8 cellular contexts compared by ENCODE assay signal in genomic region chr6:163414117-163414366, GRCh38. TPM values are rescaled to one million over a fixed set of nuclear protein-coding genes. Genes with fewer than 3 reads are reported as not detected.
DNase-seq lines count a peak whose midpoint lies in the region; ATAC-seq and TF ChIP-seq lines count a peak whose summit lies in the region.

No MANE protein-coding gene starts in this region.

- H3K9ac ChIP-seq in ES-I3 (ENCODE audit: low read depth, low read length): peak overlapping the region; percentile 98
- peak overlapping the region; percentile 59 for H3K9ac ChIP-seq in SK-N-MC (ENCODE audit: insufficient read length)

- H3K4me3 ChIP-seq in HEK293 (ENCODE audit: low read depth, low read length): peak overlapping the region; percentile 88
- H3K4me3 ChIP-seq in SK-N-MC: peak overlapping the region; percentile 92
- H3K4me3 ChIP-seq in gastrocnemius medialis: peak overlapping the region; percentile 76 to 89 (median 80)

- TF ChIP-seq CTCF in HEK293 (tag by site-specific recombination; IDR thresholded peaks at IDR 0.05) (no peak), foreskin keratinocyte (conservative IDR thresholded peaks at IDR 0.05) (no peak), gastrocnemius medialis (IDR thresholded peaks at IDR 0.05 in 4 of 5, conservative IDR thresholded peaks at IDR 0.05 in 1 of 5) (no peak)

- POLR2A ChIA-PET in HEK293 (lab: Yijun Ruan, JAX): no interaction called here

- no peak for ATAC-seq in foreskin keratinocyte
- ATAC-seq in gastrocnemius medialis: peak; percentile 28 to 29

- H3K4me1 ChIP-seq in ES-I3 (ENCODE audit: insufficient read depth, low read length) (peaks cover 14% of the 10 kb centered on the region), HEK293 (ENCODE audit: control insufficient read depth, insufficient read depth, low read length) (peaks cover 16% of the 10 kb centered on the region; the same call in 1 of the 2 replicates), foreskin keratinocyte (peaks cover 20% of the 10 kb centered on the region), gastrocnemius medialis (peaks cover 3 to 11% of the 10 kb centered on the region in 2 donors)

- DNase-seq in SK-N-MC (ENCODE audit: low read depth, low spot score) (no peak), foreskin keratinocyte (no peak), gastrocnemius medialis (no peak), NCI-H510A (lab: John Stamatoyannopoulos, UW) (no peak), ecto neural progenitor cell (ENCODE audit: low spot score) (no peak)
- no peak for DNase-seq in stimulated activated CD4-positive, alpha-beta T cell treated with anti-CD3 and anti-CD28 coated beads, Interleukin-2, amount 100 ng/mL, for 48 hours

- no peak for TF ChIP-seq POLR2A in gastrocnemius medialis (IDR thresholded peaks at IDR 0.05)

- CTCF ChIA-PET in HEK293 (lab: Yijun Ruan, JAX): no interaction called here

- peak overlapping the region; percentile 96 for H3K27ac ChIP-seq in HEK293 (ENCODE audit: extremely low read depth, low read depth, low read length)
- peak overlapping the region; percentile 89 for H3K27ac ChIP-seq in SK-N-MC
- peak overlapping the region; percentile 77 for H3K27ac ChIP-seq in foreskin keratinocyte
- peak overlapping the region; percentile 96 to 99 (median 99) for H3K27ac ChIP-seq in gastrocnemius medialis

- intact Hi-C loops in gastrocnemius medialis (cut with DNase I; ENCODE audit: low total_unique reads): loop anchor here (2.0 to 10.0 kb wide), 4 partner anchors 551 to 1511 kb away; partner anchors contain the start of genes PACRG and PRKN

- H3K9me3 ChIP-seq in ES-I3 (ENCODE audit: control insufficient read depth, insufficient read depth, low read length) (no peaks in the 10 kb centered on the region), HEK293 (ENCODE audit: control insufficient read depth, insufficient read depth, low read depth, low read length) (no peaks in the 10 kb centered on the region), SK-N-MC (ENCODE audit: low read depth, low read length) (no peaks in the 10 kb centered on the region), gastrocnemius medialis (no peaks in the 10 kb centered on the region)

- in situ Hi-C loops in gastrocnemius medialis (cut with MboI; ENCODE audit: low sequenced_read_pairs in 4 of 4): loop anchor here in 2 of 4 donors (5.0 to 25.0 kb wide), 3 partner anchors 77 to 1823 kb away; no protein-coding TSS in a partner anchor

- no peaks in the 10 kb centered on the region for H3K36me3 ChIP-seq in ES-I3 (ENCODE audit: insufficient read depth, low read length)
- H3K36me3 ChIP-seq in HEK293 (ENCODE audit: control insufficient read depth in 2 of 2, insufficient read depth in 1 of 2, low read length in 2 of 2): no peaks in the 10 kb centered on the region
- no peaks in the 10 kb centered on the region for H3K36me3 ChIP-seq in SK-N-MC (ENCODE audit: insufficient read depth, low read length)
- H3K36me3 ChIP-seq in gastrocnemius medialis: no peaks in the 10 kb centered on the region

- H3K27me3 ChIP-seq in foreskin keratinocyte: no peaks in the 10 kb centered on the region
- no peaks in the 10 kb centered on the region for H3K27me3 ChIP-seq in gastrocnemius medialis

TF ChIP-seq in HEK293, 187 proteins besides CTCF, POLR2A, EP300 and RAD21:
- TF ChIP-seq, protein P1, sequence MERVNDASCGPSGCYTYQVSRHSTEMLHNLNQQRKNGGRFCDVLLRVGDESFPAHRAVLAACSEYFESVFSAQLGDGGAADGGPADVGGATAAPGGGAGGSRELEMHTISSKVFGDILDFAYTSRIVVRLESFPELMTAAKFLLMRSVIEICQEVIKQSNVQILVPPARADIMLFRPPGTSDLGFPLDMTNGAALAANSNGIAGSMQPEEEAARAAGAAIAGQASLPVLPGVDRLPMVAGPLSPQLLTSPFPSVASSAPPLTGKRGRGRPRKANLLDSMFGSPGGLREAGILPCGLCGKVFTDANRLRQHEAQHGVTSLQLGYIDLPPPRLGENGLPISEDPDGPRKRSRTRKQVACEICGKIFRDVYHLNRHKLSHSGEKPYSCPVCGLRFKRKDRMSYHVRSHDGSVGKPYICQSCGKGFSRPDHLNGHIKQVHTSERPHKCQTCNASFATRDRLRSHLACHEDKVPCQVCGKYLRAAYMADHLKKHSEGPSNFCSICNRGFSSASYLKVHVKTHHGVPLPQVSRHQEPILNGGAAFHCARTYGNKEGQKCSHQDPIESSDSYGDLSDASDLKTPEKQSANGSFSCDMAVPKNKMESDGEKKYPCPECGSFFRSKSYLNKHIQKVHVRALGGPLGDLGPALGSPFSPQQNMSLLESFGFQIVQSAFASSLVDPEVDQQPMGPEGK (tag by site-specific recombination; IDR thresholded peaks at IDR 0.05): 0 out of 2 replicates have a peak, but pooled peaks have one; percentile 11
- TF ChIP-seq ZNF335 (tag by site-specific recombination; conservative IDR thresholded peaks at IDR 0.05) (peak; percentile 77), SCRT2 (tag by site-specific recombination; IDR thresholded peaks at IDR 0.05) (peak; percentile 76), ZNF785 (tag by site-specific recombination; IDR thresholded peaks at IDR 0.05) (no peak), ZBTB10 (tag by site-specific recombination; IDR thresholded peaks at IDR 0.05) (peak; percentile 50; the same call in 1 of the 2 replicates), KLF8 (tag by site-specific recombination; IDR thresholded peaks at IDR 0.05) (0 out of 2 replicates have a peak, but pooled peaks have one; percentile 26), ZEB2 (tag by site-specific recombination; IDR thresholded peaks at IDR 0.05) (0 out of 2 replicates have a peak, but pooled peaks have one; percentile 46), ZNF133 (tag by site-specific recombination; IDR thresholded peaks at IDR 0.05) (no peak)

RNA-seq across cellular contexts. Expression of gene QKI, which starts 0.5 kb away (rescaled TPM):
- total RNA-seq in foreskin keratinocyte (86.6 and 89.8 TPM in 2 replicates), gastrocnemius medialis (100 to 1,000 TPM; 283 to 425 (median 344) TPM)
- 9.4 and 10.3 TPM in 2 replicates for polyA plus RNA-seq in foreskin keratinocyte
